ENCODE assay signal across 9 cellular contexts in genomic region chr11:71124127-71124526, GRCh38.
"Had no signal": no experiment of that assay in that cellular context is flagged by ENCODE, and none has a peak within 500 bp of the region (broad histone marks: within the 10 kb centered on the region; RNA-seq: fewer than 3 reads in every experiment).

No MANE protein-coding gene starts in this region.

- FAIRE-seq: H1, H54 had no signal

- DNase-seq: H9, HCEC 1CT, HFFc6, IMR-90, KG1 had no signal

- H3K9me3 Mint-ChIP-seq: GM23338 had no signal

- H3K27ac Mint-ChIP-seq: GM23338, H9, HFFc6 had no signal

- H3K4me3 Mint-ChIP-seq: GM23338, H9, HFFc6 had no signal

- H3K4me3 ChIP-seq: GM23338, K562 had no signal

- ATAC-seq: GM23338, K562 had no signal
